In genomic region chr3:127535106-127535785, GRCh38 we compare ENCODE assay signal across 26 cellular contexts.
"Had no signal": no experiment of that assay in that cellular context is flagged by ENCODE, and none has a peak within 500 bp of the region (broad histone marks: within the 10 kb centered on the region; RNA-seq: fewer than 3 reads in every experiment).

No MANE protein-coding gene starts in this region.

- ATAC-seq: activated CD8-positive, alpha-beta T cell treated with anti-CD3 and anti-CD28 coated beads for 36 hours; activated naive CD4-positive, alpha-beta T cell treated with anti-CD3 and anti-CD28 coated beads, Interleukin-2, amount 50 U/mL, for 72 hours; activated T-helper 17 cell treated with anti-CD3 and anti-CD28 coated beads, Interleukin-2, amount 50 U/mL, for 72 hours; body of pancreas; effector memory CD8-positive, alpha-beta T cell; gastrocnemius medialis; left cardiac atrium; left ventricle myocardium superior; naive thymus-derived CD8-positive, alpha-beta T cell; T-helper 17 cell had no signal

- H3K36me3 ChIP-seq: colonic mucosa, gastrocnemius medialis, tibial artery had no signal

- H3K27ac ChIP-seq: body of pancreas, colonic mucosa, gastrocnemius medialis, skin epidermis, tibial artery had no signal

- H3K4me3 ChIP-seq: body of pancreas, colonic mucosa, gastrocnemius medialis, skin epidermis, tibial artery had no signal

- H3K27ac Mint-ChIP-seq: activated B cell treated with CpG ODN at 0.5 μM for 24 hours; activated CD8-positive, alpha-beta T cell treated with anti-CD3 and anti-CD28 coated beads for 36 hours; activated T-helper 17 cell treated with anti-CD3 and anti-CD28 coated beads, Interleukin-2, amount 50 U/mL, for 72 hours; effector memory CD8-positive, alpha-beta T cell; progenitor cell of endocrine pancreas; stimulated activated naive CD8-positive, alpha-beta T cell treated with anti-CD3 and anti-CD28 coated beads, Interleukin-15, Interleukin-2, amounts not matched to agents 100 ng/mL and 50 ng/mL, for 24 hours; T-helper 17 cell had no signal

- H3K4me1 ChIP-seq: body of pancreas, colonic mucosa, gastrocnemius medialis, tibial artery had no signal

- DNase-seq: activated B cell treated with CpG ODN at 0.5 μM for 24 hours; activated CD4-positive, alpha-beta T cell treated with anti-CD3 and anti-CD28 coated beads, Interleukin-2, amount 50 U/mL, for 1 hour; activated CD8-positive, alpha-beta T cell treated with anti-CD3 and anti-CD28 coated beads for 36 hours; activated naive CD4-positive, alpha-beta T cell; activated T-cell treated with anti-CD3 and anti-CD28 coated beads, Interleukin-2, amount 50 U/mL, for 4 hours; aorta; body of pancreas; cerebellar nuclear complex; colonic mucosa; effector memory CD8-positive, alpha-beta T cell; erythroblast; gastrocnemius medialis; glutamatergic neuron; left cardiac atrium; left ventricle myocardium superior; naive thymus-derived CD8-positive, alpha-beta T cell; stimulated activated CD4-positive, alpha-beta T cell treated with anti-CD3 and anti-CD28 coated beads, Interleukin-12 subunit alpha, Interleukin-12 subunit beta, amount 100 ng/mL, for 4 hours; stimulated activated CD4-positive, alpha-beta T cell treated with anti-CD3 and anti-CD28 coated beads, Interleukin-4, amount 100 ng/mL, for 1 hour; substantia nigra; T-helper 17 cell had no signal

- H3K9me3 ChIP-seq: body of pancreas, colonic mucosa, gastrocnemius medialis, tibial artery had no signal

- H3K36me3 Mint-ChIP-seq: activated naive CD4-positive, alpha-beta T cell treated with anti-CD3 and anti-CD28 coated beads, Interleukin-2, amount 50 U/mL, for 72 hours; naive thymus-derived CD8-positive, alpha-beta T cell had no signal

- H3K9me3 Mint-ChIP-seq: activated B cell treated with CpG ODN at 0.5 μM for 24 hours; activated CD8-positive, alpha-beta T cell treated with anti-CD3 and anti-CD28 coated beads for 36 hours; activated naive CD4-positive, alpha-beta T cell treated with anti-CD3 and anti-CD28 coated beads, Interleukin-2, amount 50 U/mL, for 72 hours; activated T-cell treated with anti-CD3 and anti-CD28 coated beads, Interleukin-2, amount 50 U/mL, for 4 hours; activated T-helper 17 cell treated with anti-CD3 and anti-CD28 coated beads, Interleukin-2, amount 50 U/mL, for 72 hours; effector memory CD8-positive, alpha-beta T cell; naive thymus-derived CD8-positive, alpha-beta T cell; stimulated activated naive CD8-positive, alpha-beta T cell treated with anti-CD3 and anti-CD28 coated beads, Interleukin-15, Interleukin-2, amounts not matched to agents 100 ng/mL and 50 ng/mL, for 24 hours had no signal

- H3K4me1 Mint-ChIP-seq: activated T-helper 17 cell treated with anti-CD3 and anti-CD28 coated beads, Interleukin-2, amount 50 U/mL, for 72 hours had no signal

- H3K4me3 Mint-ChIP-seq: activated B cell treated with CpG ODN at 0.5 μM for 24 hours; activated CD8-positive, alpha-beta T cell treated with anti-CD3 and anti-CD28 coated beads for 36 hours; activated T-cell treated with anti-CD3 and anti-CD28 coated beads, Interleukin-2, amount 50 U/mL, for 4 hours; activated T-helper 17 cell treated with anti-CD3 and anti-CD28 coated beads, Interleukin-2, amount 50 U/mL, for 72 hours; effector memory CD8-positive, alpha-beta T cell; naive thymus-derived CD8-positive, alpha-beta T cell; stimulated activated naive CD8-positive, alpha-beta T cell treated with anti-CD3 and anti-CD28 coated beads, Interleukin-15, Interleukin-2, amounts not matched to agents 100 ng/mL and 50 ng/mL, for 24 hours; T-helper 17 cell had no signal

- H3K27me3 ChIP-seq: body of pancreas, colonic mucosa, gastrocnemius medialis had no signal
